Comparison of ENCODE assay signal across 9 cellular contexts in the genomic region with DNA sequence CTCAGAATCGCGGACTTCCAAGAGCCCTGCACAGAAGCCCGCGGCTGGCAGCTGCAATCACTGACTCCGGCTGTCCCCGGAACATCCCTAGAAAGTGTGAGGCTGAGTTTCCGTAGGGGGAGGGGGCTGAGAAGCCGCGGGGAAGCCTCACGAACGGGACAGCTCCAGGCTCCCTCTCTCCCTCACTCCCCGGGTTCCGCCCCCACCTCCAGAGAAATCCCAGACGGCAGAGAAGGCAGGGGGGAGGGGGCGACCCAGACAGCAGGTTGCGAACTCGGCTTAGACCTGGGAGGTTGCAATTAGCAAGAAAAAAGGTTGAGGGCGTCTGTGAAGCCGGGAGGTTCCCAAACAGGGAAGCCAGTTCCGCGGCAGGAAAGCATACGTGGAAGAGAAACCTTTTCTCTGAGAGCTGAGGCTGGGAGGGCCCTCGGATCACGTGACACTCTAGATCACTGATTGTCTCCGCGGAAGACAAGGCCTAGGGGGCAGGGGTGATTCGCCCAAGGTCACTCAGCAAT.
DNase-seq lines count a peak whose midpoint lies in the region; ATAC-seq, FAIRE-seq and TF ChIP-seq lines count a peak whose summit lies in the region.
"Had no signal": no experiment of that assay in that cellular context is flagged by ENCODE, and none has a peak within 500 bp of the region (broad histone marks: within the 10 kb centered on the region; RNA-seq: fewer than 3 reads in every experiment).

No MANE protein-coding gene starts in this region.

- H3K4me3 Mint-ChIP-seq in activated CD4-positive, alpha-beta T cell treated with anti-CD3 and anti-CD28 coated beads for 36 hours, result no peak overlapping the region
- no peak overlapping the region for H3K4me3 Mint-ChIP-seq in mesothelial cell of epicardium
- H3K4me3 Mint-ChIP-seq: stimulated activated effector memory CD8-positive, alpha-beta T cell treated with anti-CD3 and anti-CD28 coated beads, Interleukin-12 subunit alpha, Interleukin-12 subunit beta, amount 100 ng/mL, for 72 hours had no signal

- no peak overlapping the region for H4K8ac ChIP-seq in H1 (ENCODE audit: extremely low read depth, insufficient read depth, low read length)

- no peaks in the 10 kb centered on the region for H3K9me3 Mint-ChIP-seq in activated CD4-positive, alpha-beta T cell treated with anti-CD3 and anti-CD28 coated beads for 36 hours (ENCODE audit: low read depth)
- no peaks in the 10 kb centered on the region for H3K9me3 Mint-ChIP-seq in mesothelial cell of epicardium

- H3K36me3 ChIP-seq in H1 (ENCODE audit: control insufficient read depth in 2 of 4, insufficient read depth in 4 of 4, low read length in 3 of 4) (no peaks in the 10 kb centered on the region), lower lobe of right lung (no peaks in the 10 kb centered on the region)

- no peaks in the 10 kb centered on the region for H3K36me3 Mint-ChIP-seq in activated CD4-positive, alpha-beta T cell treated with anti-CD3 and anti-CD28 coated beads for 36 hours (ENCODE audit: low read depth)
- no peaks in the 10 kb centered on the region for H3K36me3 Mint-ChIP-seq in mesothelial cell of epicardium
- H3K36me3 Mint-ChIP-seq: stimulated activated effector memory CD8-positive, alpha-beta T cell treated with anti-CD3 and anti-CD28 coated beads, Interleukin-12 subunit alpha, Interleukin-12 subunit beta, amount 100 ng/mL, for 72 hours had no signal

- H3K79me1 ChIP-seq in H1 (ENCODE audit: low read depth, low read length), result no peaks in the 10 kb centered on the region

- no peak overlapping the region for H3K27ac Mint-ChIP-seq in activated CD4-positive, alpha-beta T cell treated with anti-CD3 and anti-CD28 coated beads for 36 hours
- H3K27ac Mint-ChIP-seq in mesothelial cell of epicardium, result no peak overlapping the region
- H3K27ac Mint-ChIP-seq: stimulated activated effector memory CD8-positive, alpha-beta T cell treated with anti-CD3 and anti-CD28 coated beads, Interleukin-12 subunit alpha, Interleukin-12 subunit beta, amount 100 ng/mL, for 72 hours had no signal

- POLR2A ChIA-PET in activated CD4-positive, alpha-beta T cell treated with anti-CD3 and anti-CD28 coated beads for 36 hours (lab: Charles Lee), result no interaction called here
- POLR2A ChIA-PET in H1 (lab: Charles Lee; ENCODE audit: partially characterized antibody), result interaction anchor here (1.0 to 1.6 kb wide), 5 partner anchors 12 to 71 kb away, joined by 3 to 4 read pairs (median 3); no protein-coding TSS in a partner anchor

- H2AK5ac ChIP-seq in H1 (ENCODE audit: low read depth, low read length), result no peak overlapping the region

- H3K27me3 Mint-ChIP-seq in activated CD4-positive, alpha-beta T cell treated with anti-CD3 and anti-CD28 coated beads for 36 hours, result peaks cover 63% of the 10 kb centered on the region
- H3K27me3 Mint-ChIP-seq in mesothelial cell of epicardium (ENCODE audit: low read depth), result peaks cover 82% of the 10 kb centered on the region

- peak overlapping the region; percentile 87 to 96 for H3K4me2 ChIP-seq in H1 (ENCODE audit: insufficient read depth in 1 of 2, low read depth in 2 of 2, low read length in 2 of 2)

- 1% methylated on average over 21 of the region's 27 CpGs; no CpG with 5 or more reads in 1 of the 2 experiments for WGBS in H1 (ENCODE audit: extremely low coverage in 1 of 2, insufficient coverage in 1 of 2, insufficient read length in 1 of 2, insufficient replicate concordance in 2 of 2, low coverage in 1 of 2, low lambda C conversion rate in 2 of 2, missing lambda C conversion rate in 1 of 2), 2 experiments

- peaks cover 2 to 12% (median 9%) of the 10 kb centered on the region in 4 experiments; a peak in 5 of 7 replicates for H3K4me1 ChIP-seq in H1 (replicated peaks in 1 of 4; ENCODE audit: control insufficient read depth in 3 of 4, insufficient read depth in 4 of 4, low read length in 3 of 4)
- peaks cover 12% of the 10 kb centered on the region for H3K4me1 ChIP-seq in lower lobe of right lung

- no peak overlapping the region for H2BK20ac ChIP-seq in H1 (ENCODE audit: low read length)

- intact Hi-C loops in activated CD4-positive, alpha-beta T cell treated with anti-CD3 and anti-CD28 coated beads for 36 hours (cut with DNase I, micrococcal nuclease), result loop anchor here in 1 of 2 experiments (1.0 to 2.0 kb wide), 2 partner anchors 74 to 813 kb away; a partner anchor contains a TSS
- intact Hi-C loops in lower lobe of right lung (cut with DNase I), result no loop called here

- H4K5ac ChIP-seq in H1 (ENCODE audit: insufficient read length, low read depth, low read length), result no peak overlapping the region

- H3K27me3 ChIP-seq in H1 (replicated peaks in 1 of 4; ENCODE audit: control insufficient read depth in 3 of 4, extremely low read depth in 1 of 4, insufficient read depth in 3 of 4, low read length in 3 of 4), result peaks cover 4 to 12% (median 8%) of the 10 kb centered on the region in 4 experiments; a peak in 6 of 7 replicates
- H3K27me3 ChIP-seq in lower lobe of right lung (ENCODE audit: low read depth), result peaks cover 83% of the 10 kb centered on the region

- peaks cover 0 to 6% of the 10 kb centered on the region in 2 experiments for H4K20me1 ChIP-seq in H1 (replicated peaks in 1 of 2; ENCODE audit: control insufficient read depth in 1 of 2, insufficient read depth in 2 of 2, low read length in 2 of 2)

- H2BK5ac ChIP-seq in H1 (ENCODE audit: low read depth, low read length), result no peak overlapping the region

- H3K9me3 ChIP-seq in H1 (ENCODE audit: insufficient read depth in 2 of 2, low read depth in 1 of 2, low read length in 1 of 2) (no peaks in the 10 kb centered on the region), lower lobe of right lung (no peaks in the 10 kb centered on the region)

- H3K23me2 ChIP-seq in H1 (ENCODE audit: low read depth, low read length), result peaks cover 13% of the 10 kb centered on the region; the same call in 1 of the 2 replicates

- H3K4ac ChIP-seq in H1 (replicated peaks; ENCODE audit: insufficient read length, low read depth, low read length), result no peak overlapping the region

- no peaks in the 10 kb centered on the region for H3K79me2 ChIP-seq in H1 (ENCODE audit: control insufficient read depth in 1 of 2, insufficient read depth in 2 of 2, low read length in 2 of 2)

- H3K14ac ChIP-seq in H1 (ENCODE audit: insufficient read length), result no peak overlapping the region

- no peak overlapping the region for H3K23ac ChIP-seq in H1 (ENCODE audit: insufficient read length)

- H3K56ac ChIP-seq in H1 (replicated peaks; ENCODE audit: insufficient read length, low read depth, low read length), result no peak overlapping the region

- no peak for TF ChIP-seq POLR2A in H1 (IDR thresholded peaks at IDR 0.05; ENCODE audit: control extremely low read depth in 1 of 2, low read depth in 2 of 2, low read length in 2 of 2)

- no peak overlapping the region for H3K9ac ChIP-seq in H1 (replicated peaks in 1 of 4; ENCODE audit: extremely low read depth in 1 of 4, low read depth in 3 of 4, low read length in 3 of 4)

- no peak overlapping the region for H3K18ac ChIP-seq in H1 (ENCODE audit: extremely low read depth, low read length)

- no peak overlapping the region for H3K27ac ChIP-seq in H1 (ENCODE audit: low read depth, low read length)
- H3K27ac ChIP-seq in temporal lobe (ENCODE audit: low read depth, low read length), result peak overlapping the region; percentile 40
- no peak overlapping the region for H3K27ac ChIP-seq in lower lobe of right lung

- TF ChIP-seq CTCF in H1 (IDR thresholded peaks at IDR 0.05; ENCODE audit: control extremely low read depth in 1 of 3, insufficient read depth in 1 of 3, low read depth in 1 of 3, low read length in 3 of 3) (no peak), lower lobe of right lung (IDR thresholded peaks at IDR 0.05) (no peak), mesothelial cell of epicardium (IDR thresholded peaks at IDR 0.05; ENCODE audit: unreplicated experiment) (no peak)

- no peak for ATAC-seq in activated CD4-positive, alpha-beta T cell treated with anti-CD3 and anti-CD28 coated beads for 36 hours
- no peak for ATAC-seq in lower lobe of right lung

- peak overlapping the region; percentile 24 to 78 (median 60) for H3K4me3 ChIP-seq in H1 (ENCODE audit: extremely low read depth in 1 of 4, insufficient read depth in 2 of 4, low read depth in 3 of 4, low read length in 4 of 4)
- H3K4me3 ChIP-seq in lower lobe of right lung, result no peak overlapping the region

- H2BK120ac ChIP-seq in H1 (replicated peaks; ENCODE audit: low read depth, low read length), result no peak overlapping the region

- FAIRE-seq in H1 (lab: Jason Lieb, UNC), result peak; percentile 65

- peak in 1 of 2 experiments; percentile 11; a peak in 1 of 4 replicates for TF ChIP-seq RAD21 in H1 (IDR thresholded peaks at IDR 0.05 in 1 of 2, conservative IDR thresholded peaks at IDR 0.05 in 1 of 2; ENCODE audit: low read depth in 2 of 2, low read length in 2 of 2)

- H3K4me1 Mint-ChIP-seq in activated CD4-positive, alpha-beta T cell treated with anti-CD3 and anti-CD28 coated beads for 36 hours, result peaks cover 4% of the 10 kb centered on the region
- H3K4me1 Mint-ChIP-seq in mesothelial cell of epicardium, result peaks cover 8% of the 10 kb centered on the region

- peak; percentile 7 for DNase-seq in activated CD4-positive, alpha-beta T cell treated with anti-CD3 and anti-CD28 coated beads for 36 hours
- no peak for DNase-seq in activated CD4-positive, alpha-beta T cell treated with anti-CD3 and anti-CD28 coated beads, Interleukin-2, amount 50 U/mL, for 48 hours
- DNase-seq in NCI-H510A (lab: John Stamatoyannopoulos, UW), result peak; percentile 61
- peak; percentile 36 to 70 for DNase-seq in H1 (ENCODE audit: low read depth in 1 of 2, low spot score in 2 of 2)
- DNase-seq in lower lobe of right lung, result no peak
- DNase-seq in Ammon's horn (ENCODE audit: low spot score), result no peak
- DNase-seq in mesothelial cell of epicardium (ENCODE audit: low spot score in 2 of 2, unreplicated experiment in 2 of 2), result no peak

- H2BK15ac ChIP-seq in H1 (ENCODE audit: low read length), result no peak overlapping the region

- H4K91ac ChIP-seq in H1 (replicated peaks; ENCODE audit: insufficient read length, low read length), result no peak overlapping the region

- CTCF ChIA-PET in activated CD4-positive, alpha-beta T cell treated with anti-CD3 and anti-CD28 coated beads for 36 hours (lab: Charles Lee), result interaction anchor here (0.8 to 1.7 kb wide), 4 partner anchors 37 to 263 kb away, joined by 3 to 6 read pairs (median 4); no protein-coding TSS in a partner anchor
- CTCF ChIA-PET in H1 (lab: Charles Lee; ENCODE audit: partially characterized antibody), result interaction anchor here (0.6 to 5.3 kb wide), 20 partner anchors 8 to 355 kb away, joined by 3 to 57 read pairs (median 6); a partner anchor contains a TSS

- no peak; a peak in 1 of 3 replicates for TF ChIP-seq EP300 in H1 (IDR thresholded peaks at IDR 0.05; ENCODE audit: borderline replicate concordance in 1 of 2, low read depth in 2 of 2, low read length in 2 of 2)

- H2AFZ ChIP-seq in H1 (ENCODE audit: low read length), result 0 out of 2 replicates have a peak overlapping the region, but pooled peaks have one; percentile 6

- H2BK12ac ChIP-seq in H1 (ENCODE audit: low read depth, low read length), result no peak overlapping the region

TF ChIP-seq in H1, 55 proteins besides CTCF, POLR2A, EP300 and RAD21 (continues in another document):
- peak; percentile 71 for TF ChIP-seq SAP30 (IDR thresholded peaks at IDR 0.05; ENCODE audit: insufficient read depth, insufficient replicate concordance, low read length)
- TF ChIP-seq NRF1 (IDR thresholded peaks at IDR 0.05; ENCODE audit: low read depth, low read length), result no peak
- TF ChIP-seq SP2 (IDR thresholded peaks at IDR 0.05; ENCODE audit: low read length), result no peak

Comparison
In these comparisons a context has a peak if more than half of its experiments do, and no peak if none do; other contexts are left out.
1. DNase-seq: peak in activated CD4-positive, alpha-beta T cell treated with anti-CD3 and anti-CD28 coated beads for 36 hours (single experiment), NCI-H510A (single experiment) and H1 (2 of 2); none in activated CD4-positive, alpha-beta T cell treated with anti-CD3 and anti-CD28 coated beads, Interleukin-2, amount 50 U/mL, for 48 hours (0 of 2), lower lobe of right lung (single experiment), Ammon's horn (single experiment) and mesothelial cell of epicardium (0 of 2).